In the genomic region with DNA sequence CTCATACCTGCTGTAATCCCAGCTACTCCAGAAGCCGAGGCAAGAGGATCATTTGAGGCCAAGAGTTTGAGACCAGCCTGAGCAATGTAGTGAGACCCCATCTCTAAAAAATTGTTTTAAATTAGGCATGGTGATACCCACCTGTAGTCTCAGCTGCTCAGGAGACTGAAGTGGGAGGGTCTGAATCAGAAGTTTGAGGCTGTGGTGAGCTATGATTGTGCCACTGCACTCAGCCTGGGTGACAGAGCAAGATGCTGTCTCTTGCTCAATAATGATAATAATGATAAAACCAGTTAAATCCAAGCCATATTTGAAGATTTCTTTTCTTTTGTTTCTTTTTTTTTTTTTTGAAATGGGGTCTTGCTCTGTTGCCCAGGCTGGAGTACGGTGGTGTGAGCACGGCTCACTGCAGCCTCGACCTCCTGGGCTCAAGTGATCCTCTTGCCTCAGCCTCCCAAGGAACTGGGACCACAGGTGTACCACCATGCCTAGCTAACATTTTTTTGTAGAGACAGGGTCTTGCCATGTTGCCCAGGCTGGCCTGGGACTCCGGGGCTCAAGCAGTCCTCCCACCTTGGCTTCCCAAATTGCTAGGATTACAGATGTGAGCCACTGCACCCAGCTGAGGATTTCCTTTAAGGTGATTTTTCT, we compare ENCODE assay signal across 17 cellular contexts. TPM values are rescaled to one million over a fixed set of nuclear protein-coding genes. Genes with fewer than 3 reads are reported as not detected.
DNase-seq lines count a peak whose midpoint lies in the region; ATAC-seq and TF ChIP-seq lines count a peak whose summit lies in the region.
"Had no signal": no experiment of that assay in that cellular context is flagged by ENCODE, and none has a peak within 500 bp of the region (broad histone marks: within the 10 kb centered on the region; RNA-seq: fewer than 3 reads in every experiment).

No MANE protein-coding gene starts in this region.

- H3K27ac Mint-ChIP-seq in stimulated activated naive B cell treated with anti-CD40 and anti-IgM and Interleukin-4, amounts not matched to agents 10 μg/mL and 1 μg/mL and 100 μg/mL, for 72 hours = peak overlapping the region; percentile 20

- H3K27ac ChIP-seq in RWPE1 = peak overlapping the region; percentile 21; the same call in 1 of the 2 replicates
- peak overlapping the region; percentile 2 for H3K27ac ChIP-seq in foreskin keratinocyte
- H3K27ac ChIP-seq: PC-9, SJCRH30 had no signal

- POLR2A ChIA-PET in RWPE1 (lab: Yijun Ruan, JAX; ENCODE audit: low non-redundant PET) = no interaction called here

- H3K4me1 Mint-ChIP-seq in activated T-cell treated with anti-CD3 and anti-CD28 coated beads, Interleukin-2, amount 50 U/mL, for 4 hours (ENCODE audit: low read depth) = peaks cover 41% of the 10 kb centered on the region
- H3K4me1 Mint-ChIP-seq in stimulated activated naive B cell treated with anti-CD40 and anti-IgM and Interleukin-4, amounts not matched to agents 10 μg/mL and 1 μg/mL and 100 μg/mL, for 72 hours = peaks cover 25 to 37% of the 10 kb centered on the region in 2 donors

- no peak for DNase-seq in activated T-cell treated with anti-CD3 and anti-CD28 coated beads, Interleukin-2, amount 50 U/mL, for 4 hours
- DNase-seq in activated T-cell treated with anti-CD3 and anti-CD28 coated beads, Interleukin-2, amount 50 U/mL, for 48 hours = no peak
- DNase-seq in RWPE1 (ENCODE audit: low spot score) (no peak), foreskin keratinocyte (no peak)
- DNase-seq in stimulated activated naive B cell treated with anti-CD40 and anti-IgM and Interleukin-4, amounts not matched to agents 10 μg/mL and 1 μg/mL and 100 μg/mL, for 72 hours = no peak
- DNase-seq: C1 segment of cervical spinal cord; CD8-positive, alpha-beta memory T cell; DMS53; KBM-7; NCI-H1417 treated with DMSO at 0.1 percent for 48 hours; NCI-H1930; NCI-H345; NCI-H524 treated with DMSO at 0.1 percent for 48 hours; PC-9; SJCRH30 had no signal

- no peaks in the 10 kb centered on the region for H3K9me3 Mint-ChIP-seq in activated T-cell treated with anti-CD3 and anti-CD28 coated beads, Interleukin-2, amount 50 U/mL, for 4 hours
- H3K9me3 Mint-ChIP-seq in stimulated activated naive B cell treated with anti-CD40 and anti-IgM and Interleukin-4, amounts not matched to agents 10 μg/mL and 1 μg/mL and 100 μg/mL, for 72 hours = peaks cover 0 to 4% of the 10 kb centered on the region in 2 donors
- H3K9me3 Mint-ChIP-seq: CD8-positive, alpha-beta memory T cell had no signal

- peaks cover 11% of the 10 kb centered on the region for H3K4me1 ChIP-seq in foreskin keratinocyte
- H3K4me1 ChIP-seq: SJCRH30 had no signal

- no peaks in the 10 kb centered on the region for H3K27me3 ChIP-seq in foreskin keratinocyte
- H3K27me3 ChIP-seq: SJCRH30 had no signal

- ATAC-seq in activated T-cell treated with anti-CD3 and anti-CD28 coated beads, Interleukin-2, amount 50 U/mL, for 4 hours = peak; percentile 46 to 66
- ATAC-seq in foreskin keratinocyte (no peak), GM18498 (IDR thresholded peaks at IDR 0.05; ENCODE audit: unreplicated experiment) (no peak), GM19397 (IDR thresholded peaks at IDR 0.05; ENCODE audit: unreplicated experiment) (no peak)
- no peak for ATAC-seq in stimulated activated naive B cell treated with anti-CD40 and anti-IgM and Interleukin-4, amounts not matched to agents 10 μg/mL and 1 μg/mL and 100 μg/mL, for 72 hours (replicated peaks)

- CTCF ChIA-PET in RWPE1 (lab: Yijun Ruan, JAX) = interaction anchor here (0.6 to 0.7 kb wide), 3 partner anchors 26 to 379 kb away, joined by 3 to 5 read pairs (median 4); no protein-coding TSS in a partner anchor

- peaks cover 19% of the 10 kb centered on the region for H3K36me3 Mint-ChIP-seq in activated T-cell treated with anti-CD3 and anti-CD28 coated beads, Interleukin-2, amount 50 U/mL, for 4 hours (ENCODE audit: insufficient read depth)
- peaks cover 11 to 26% of the 10 kb centered on the region in 2 donors for H3K36me3 Mint-ChIP-seq in stimulated activated naive B cell treated with anti-CD40 and anti-IgM and Interleukin-4, amounts not matched to agents 10 μg/mL and 1 μg/mL and 100 μg/mL, for 72 hours

- no peak for TF ChIP-seq CTCF in RWPE1 (conservative IDR thresholded peaks at IDR 0.05; ENCODE audit: low read depth)
- TF ChIP-seq CTCF in foreskin keratinocyte (conservative IDR thresholded peaks at IDR 0.05) = no peak

- H3K4me3 Mint-ChIP-seq in activated T-cell treated with anti-CD3 and anti-CD28 coated beads, Interleukin-2, amount 50 U/mL, for 4 hours = no peak overlapping the region
- no peak overlapping the region for H3K4me3 Mint-ChIP-seq in stimulated activated naive B cell treated with anti-CD40 and anti-IgM and Interleukin-4, amounts not matched to agents 10 μg/mL and 1 μg/mL and 100 μg/mL, for 72 hours
- H3K4me3 Mint-ChIP-seq: CD8-positive, alpha-beta memory T cell had no signal

- no peaks in the 10 kb centered on the region for H3K27me3 Mint-ChIP-seq in activated T-cell treated with anti-CD3 and anti-CD28 coated beads, Interleukin-2, amount 50 U/mL, for 4 hours (ENCODE audit: low read depth)
- no peaks in the 10 kb centered on the region for H3K27me3 Mint-ChIP-seq in stimulated activated naive B cell treated with anti-CD40 and anti-IgM and Interleukin-4, amounts not matched to agents 10 μg/mL and 1 μg/mL and 100 μg/mL, for 72 hours
- H3K27me3 Mint-ChIP-seq: CD8-positive, alpha-beta memory T cell had no signal

RNA-seq across cellular contexts. Expression of a gene that starts 12.8 kb away (rescaled TPM):
- 100 to 1,000 TPM; 562 to 636 (median 595) TPM for total RNA-seq in activated T-cell treated with anti-CD3 and anti-CD28 coated beads, Interleukin-2, amount 50 U/mL, for 4 hours
- total RNA-seq in foreskin keratinocyte = 201 and 215 TPM in 2 replicates
- 250 and 265 TPM in 2 replicates for polyA plus RNA-seq in foreskin keratinocyte

Comparison
In these comparisons a context has a peak if more than half of its experiments do, and no peak if none do; other contexts are left out.
1. ATAC-seq: peak in activated T-cell treated with anti-CD3 and anti-CD28 coated beads, Interleukin-2, amount 50 U/mL, for 4 hours (2 of 2); none in foreskin keratinocyte (single experiment), stimulated activated naive B cell treated with anti-CD40 and anti-IgM and Interleukin-4, amounts not matched to agents 10 μg/mL and 1 μg/mL and 100 μg/mL, for 72 hours (0 of 2), GM18498 (single experiment) and GM19397 (single experiment).